ENCODE assay signal across 32 cellular contexts in genomic region chr1:97114842-97115241, GRCh38.
"Had no signal": no experiment of that assay in that cellular context is flagged by ENCODE, and none has a peak within 500 bp of the region (broad histone marks: within the 10 kb centered on the region; RNA-seq: fewer than 3 reads in every experiment).

No MANE protein-coding gene starts in this region.

- H3K27ac ChIP-seq: VCaP had no signal

- DNase-seq: activated CD4-positive, alpha-beta memory T cell treated with anti-CD3 and anti-CD28 coated beads, Interleukin-2, amount 10 ng/mL, durations not matched to agents 7 days and 5 days; activated CD4-positive, alpha-beta T cell treated with anti-CD3 and anti-CD28 coated beads for 1 hour; activated CD4-positive, alpha-beta T cell treated with anti-CD3 and anti-CD28 coated beads for 48 hours; activated CD4-positive, CD25-positive, alpha-beta regulatory T cell; activated CD8-positive, alpha-beta memory T cell treated with anti-CD3 and anti-CD28 coated beads for 24 hours; activated CD8-positive, alpha-beta memory T cell treated with anti-CD3 and anti-CD28 coated beads, Interleukin-2, amount 10 ng/mL, durations not matched to agents 7 days and 5 days; activated CD8-positive, alpha-beta memory T cell treated with anti-CD3 and anti-CD28 coated beads, Interleukin-2, amount 50 U/mL, for 48 hours; activated effector memory CD4-positive, alpha-beta T cell treated with Interleukin-2 at 50 U/mL for 16 hours; activated naive CD4-positive, alpha-beta T cell treated with anti-CD3 and anti-CD28 coated beads, Interleukin-2, amount 10 ng/mL, durations not matched to agents 7 days and 5 days; activated naive CD8-positive, alpha-beta T cell treated with anti-CD3 and anti-CD28 coated beads, Interleukin-2, amount 50 U/mL, for 24 hours; activated T-cell treated with anti-CD3 and anti-CD28 coated beads, Interleukin-2, amount 50 U/mL, for 48 hours; anterior cingulate cortex; caudate nucleus; cerebellar nuclear complex; MM.1S; MV-4-11; NCI-H1092; NCI-H1436 treated with DMSO at 0.1 percent for 48 hours; NCI-H1694 treated with DMSO at 0.1 percent for 48 hours; NCI-H2029; NCI-H2171 treated with DMSO at 0.1 percent for 48 hours; NCI-H2227 treated with DMSO at 0.1 percent for 48 hours; NCI-H446; NCI-H510A treated with DMSO at 0.1 percent for 48 hours; NCI-H69; OCI-M1; Right ventricle myocardium superior; SW 1271; T-helper 1 cell; T-helper 2 cell; T-helper 9 cell had no signal

- ATAC-seq: activated CD8-positive, alpha-beta memory T cell treated with anti-CD3 and anti-CD28 coated beads, Interleukin-2, amount 10 ng/mL, durations not matched to agents 7 days and 5 days; activated naive CD8-positive, alpha-beta T cell treated with anti-CD3 and anti-CD28 coated beads, Interleukin-2, amount 50 U/mL, for 24 hours had no signal
